ENCODE assay signal across 25 cellular contexts in the genomic region with DNA sequence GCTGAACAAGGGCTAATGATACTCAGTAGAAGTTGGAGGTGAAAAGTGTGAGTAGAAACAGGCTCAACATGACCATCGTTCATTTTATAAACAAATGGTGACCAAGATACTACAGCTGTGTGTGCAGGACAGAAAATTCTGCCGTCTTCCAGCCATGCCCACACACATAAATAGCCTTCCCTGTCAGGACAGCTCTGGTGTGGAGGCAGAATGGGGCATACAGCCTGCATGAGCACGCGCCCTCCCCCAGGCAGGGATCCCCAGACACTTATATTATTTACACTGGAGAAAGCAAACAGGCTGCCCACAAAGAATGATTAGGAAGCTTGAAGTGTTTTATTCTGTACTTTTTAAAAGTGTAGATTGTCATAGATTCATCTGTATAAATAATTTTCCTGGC. TPM values are rescaled to one million over a fixed set of nuclear protein-coding genes. Genes with fewer than 3 reads are reported as not detected.
"Had no signal": no experiment of that assay in that cellular context is flagged by ENCODE, and none has a peak within 500 bp of the region (broad histone marks: within the 10 kb centered on the region; RNA-seq: fewer than 3 reads in every experiment).

No MANE protein-coding gene starts in this region.

- H3K27ac ChIP-seq: body of pancreas, lower lobe of right lung, neural progenitor cell, sigmoid colon, spleen, thoracic aorta, upper lobe of left lung had no signal

- ATAC-seq: activated CD8-positive, alpha-beta memory T cell treated with anti-CD3 and anti-CD28 coated beads, Interleukin-2, amount 10 ng/mL, durations not matched to agents 7 days and 5 days; body of pancreas; esophagus mucosa; naive thymus-derived CD8-positive, alpha-beta T cell had no signal

- DNase-seq: activated CD4-positive, alpha-beta memory T cell treated with anti-CD3 and anti-CD28 coated beads for 36 hours; activated CD4-positive, alpha-beta T cell treated with anti-CD3 and anti-CD28 coated beads for 48 hours; activated CD8-positive, alpha-beta memory T cell treated with anti-CD3 and anti-CD28 coated beads, Interleukin-2, amount 10 ng/mL, durations not matched to agents 7 days and 5 days; activated gamma-delta T cell treated with Interleukin-2 at 50 U/mL for 16 hours; anterior cingulate cortex; body of pancreas; caudate nucleus; effector memory CD4-positive, alpha-beta T cell; glutamatergic neuron; lower lobe of right lung; naive thymus-derived CD8-positive, alpha-beta T cell; sigmoid colon; spleen; stimulated activated CD4-positive, alpha-beta T cell treated with anti-CD3 and anti-CD28 coated beads, Interleukin-4, amount 100 ng/mL, for 1 hour; stimulated activated naive CD4-positive, alpha-beta T cell; upper lobe of left lung had no signal

- H3K4me3 Mint-ChIP-seq: activated CD4-positive, alpha-beta memory T cell treated with anti-CD3 and anti-CD28 coated beads for 36 hours; activated CD8-positive, alpha-beta memory T cell treated with anti-CD3 and anti-CD28 coated beads, Interleukin-2, amount 10 ng/mL, durations not matched to agents 7 days and 5 days; activated naive CD4-positive, alpha-beta T cell treated with anti-CD3 and anti-CD28 coated beads, Interleukin-2, amount 50 U/mL, for 24 hours; activated T-helper 1 cell treated with anti-CD3 and anti-CD28 coated beads, Interleukin-12 subunit alpha, Interleukin-12 subunit beta, Interleukin-2, Interleukin-4 antibody, amounts not matched to agents 30 ng/mL and 10 ng/mL and 1 ng/mL, durations not matched to agents 14 hours and 24 hours and 36 hours; naive thymus-derived CD8-positive, alpha-beta T cell; neural progenitor cell had no signal

- H3K36me3 ChIP-seq: lower lobe of right lung, neural progenitor cell, sigmoid colon, spleen, thoracic aorta, upper lobe of left lung had no signal

- H3K36me3 Mint-ChIP-seq: activated CD4-positive, alpha-beta memory T cell treated with anti-CD3 and anti-CD28 coated beads for 36 hours; activated CD8-positive, alpha-beta memory T cell treated with anti-CD3 and anti-CD28 coated beads, Interleukin-2, amount 10 ng/mL, durations not matched to agents 7 days and 5 days; activated naive CD4-positive, alpha-beta T cell treated with anti-CD3 and anti-CD28 coated beads, Interleukin-2, amount 50 U/mL, for 24 hours; neural progenitor cell had no signal

- H3K27ac Mint-ChIP-seq: activated CD4-positive, alpha-beta memory T cell treated with anti-CD3 and anti-CD28 coated beads for 36 hours; activated CD8-positive, alpha-beta memory T cell treated with anti-CD3 and anti-CD28 coated beads, Interleukin-2, amount 10 ng/mL, durations not matched to agents 7 days and 5 days; activated naive CD4-positive, alpha-beta T cell treated with anti-CD3 and anti-CD28 coated beads, Interleukin-2, amount 50 U/mL, for 24 hours; activated T-helper 1 cell treated with anti-CD3 and anti-CD28 coated beads, Interleukin-12 subunit alpha, Interleukin-12 subunit beta, Interleukin-2, Interleukin-4 antibody, amounts not matched to agents 30 ng/mL and 10 ng/mL and 1 ng/mL, durations not matched to agents 14 hours and 24 hours and 36 hours; naive thymus-derived CD8-positive, alpha-beta T cell; neural progenitor cell had no signal

- H3K9me3 Mint-ChIP-seq: activated CD4-positive, alpha-beta memory T cell treated with anti-CD3 and anti-CD28 coated beads for 36 hours; activated naive CD4-positive, alpha-beta T cell treated with anti-CD3 and anti-CD28 coated beads, Interleukin-2, amount 50 U/mL, for 24 hours; activated T-helper 1 cell treated with anti-CD3 and anti-CD28 coated beads, Interleukin-12 subunit alpha, Interleukin-12 subunit beta, Interleukin-2, Interleukin-4 antibody, amounts not matched to agents 30 ng/mL and 10 ng/mL and 1 ng/mL, durations not matched to agents 14 hours and 24 hours and 36 hours; neural progenitor cell had no signal

- H3K4me1 Mint-ChIP-seq: neural progenitor cell had no signal

- H3K4me3 ChIP-seq: body of pancreas, lower lobe of right lung, neural progenitor cell, sigmoid colon, spleen, thoracic aorta, upper lobe of left lung had no signal

- H3K9me3 ChIP-seq: body of pancreas, lower lobe of right lung, sigmoid colon, spleen, thoracic aorta, upper lobe of left lung had no signal

- H3K4me1 ChIP-seq: lower lobe of right lung, neural progenitor cell had no signal

RNA-seq across cellular contexts. Expression of a gene that starts 20.4 kb away (rescaled TPM):
- total RNA-seq: activated T-helper 1 cell treated with anti-CD3 and anti-CD28 coated beads, Interleukin-12 subunit alpha, Interleukin-12 subunit beta, Interleukin-2, Interleukin-4 antibody, amounts not matched to agents 30 ng/mL and 10 ng/mL and 1 ng/mL, durations not matched to agents 14 hours and 24 hours and 36 hours; body of pancreas; endothelial cell of umbilical vein; frontal cortex; lower lobe of right lung; posterior vena cava; sigmoid colon had no signal
- polyA plus RNA-seq: endothelial cell of umbilical vein had no signal

RNA-seq across cellular contexts. Expression of a gene that starts 52.3 kb away (rescaled TPM):
- total RNA-seq: dermis microvascular lymphatic vessel endothelial cell; endothelial cell of umbilical vein; naive thymus-derived CD8-positive, alpha-beta T cell had no signal
- polyA plus RNA-seq: endothelial cell of umbilical vein; naive thymus-derived CD8-positive, alpha-beta T cell had no signal
